Comparison of ENCODE assay signal across 8 cellular contexts in genomic region chr12:91406920-91407341, GRCh38.
DNase-seq lines count a peak whose midpoint lies in the region; ATAC-seq lines count a peak whose summit lies in the region.

No MANE protein-coding gene starts in this region.

- in situ Hi-C loops in Caki2 (cut with HindIII; ENCODE audit: low pct_unique_long_range_greater_than_20kb, low sequenced_read_pairs): no loop called here

- ATAC-seq in GM19395 (IDR thresholded peaks at IDR 0.05; ENCODE audit: unreplicated experiment): peak; percentile 50
- ATAC-seq in HG03565 (IDR thresholded peaks at IDR 0.05; ENCODE audit: unreplicated experiment): peak; percentile 58

- peak; percentile 76 for DNase-seq in Caki2 (ENCODE audit: low read depth)
- peak; percentile 80 for DNase-seq in dermis blood vessel endothelial cell
- DNase-seq in 8988T: no peak
- no peak for DNase-seq in epidermal melanocyte (ENCODE audit: insufficient read length, low spot score)
- DNase-seq in activated CD4-positive, alpha-beta T cell treated with anti-CD3 and anti-CD28 coated beads for 48 hours: no peak
- no peak for DNase-seq in superior temporal gyrus (ENCODE audit: extremely low spot score)

Comparison
In these comparisons a context has a peak if more than half of its experiments do, and no peak if none do; other contexts are left out.
1. DNase-seq: peak in Caki2 (single experiment) and dermis blood vessel endothelial cell (single experiment); none in 8988T (single experiment), epidermal melanocyte (single experiment), activated CD4-positive, alpha-beta T cell treated with anti-CD3 and anti-CD28 coated beads for 48 hours (single experiment) and superior temporal gyrus (single experiment).